Comparison of ENCODE assay signal across 23 cellular contexts in the genomic region with DNA sequence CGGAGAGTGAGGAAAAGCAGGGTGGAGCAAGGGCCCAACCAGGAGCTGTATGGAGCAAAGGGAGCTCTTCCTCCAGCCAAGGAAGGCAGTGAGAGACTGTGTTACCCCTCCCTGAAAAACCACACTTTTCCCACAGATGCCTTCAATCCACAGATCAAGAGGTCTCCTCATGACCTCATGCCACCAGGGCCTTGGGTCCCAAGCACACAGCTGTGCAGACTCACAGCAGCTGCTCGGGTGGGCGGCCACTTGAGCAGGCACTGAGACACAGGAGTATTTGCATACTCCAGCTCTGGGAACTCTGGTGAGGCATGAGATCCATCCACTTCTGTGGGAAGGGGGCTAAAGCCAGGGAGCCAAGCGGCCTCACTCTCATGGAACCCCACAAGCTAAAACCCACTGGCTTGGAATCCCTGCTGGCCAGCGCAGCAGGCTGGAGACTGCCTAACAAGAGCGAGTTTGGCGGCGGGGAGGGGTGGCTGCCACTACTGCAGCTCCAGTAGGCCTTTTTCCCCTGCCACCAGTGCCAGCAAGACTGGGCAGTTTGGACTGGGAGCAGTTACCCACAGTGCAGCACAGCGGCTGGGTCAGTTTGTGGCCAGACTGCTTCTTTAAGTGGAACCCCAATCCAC.
DNase-seq lines count a peak whose midpoint lies in the region; ATAC-seq, FAIRE-seq and TF ChIP-seq lines count a peak whose summit lies in the region.
"Had no signal": no experiment of that assay in that cellular context is flagged by ENCODE, and none has a peak within 500 bp of the region (broad histone marks: within the 10 kb centered on the region; RNA-seq: fewer than 3 reads in every experiment).

No MANE protein-coding gene starts in this region.

- H3K27ac Mint-ChIP-seq in neural crest cell (ENCODE audit: unreplicated experiment) (peak overlapping the region; percentile 72), MCF 10A (ENCODE audit: low read depth, unreplicated experiment) (no peak overlapping the region)
- H3K27ac Mint-ChIP-seq: B cell; CD4-positive, CD25-positive, alpha-beta regulatory T cell; CD8-positive, alpha-beta T cell; HFFc6 had no signal

- DNase-seq in DND-41 (peak; percentile 12), lower lobe of right lung (peak; percentile 21), neural crest cell (ENCODE audit: low read depth, low spot score) (no peak), spleen (peak; percentile 65), D721Med (ENCODE audit: insufficient read length, low spot score) (no peak), DMS153 (lab: John Stamatoyannopoulos, UW) (no peak), MCF 10A (ENCODE audit: unreplicated experiment) (no peak), HuH-7 (ENCODE audit: low spot score) (no peak)
- DNase-seq: CD4-positive, CD25-positive, alpha-beta regulatory T cell; CD8-positive, alpha-beta T cell; EL; GDM1; GOT3; HFFc6 had no signal

- H3K4me2 ChIP-seq in DND-41 (ENCODE audit: insufficient read depth, low read length), result no peak overlapping the region
- H3K4me2 ChIP-seq: BLaER1 had no signal

- no peak overlapping the region for H3K9ac ChIP-seq in DND-41 (ENCODE audit: low read depth, low read length)
- H3K9ac ChIP-seq: BLaER1 had no signal

- TF ChIP-seq POLR2A in spleen (IDR thresholded peaks at IDR 0.05), result no peak

- peak; percentile 53; the same call in 2 of the 3 replicates for ATAC-seq in DND-41 (ENCODE audit: insufficient read depth, low read depth)
- no peak for ATAC-seq in lower lobe of right lung
- ATAC-seq: CD8-positive, alpha-beta T cell; GM12878 had no signal

- H4K20me1 ChIP-seq in DND-41 (ENCODE audit: insufficient read depth, low read length), result no peaks in the 10 kb centered on the region
- H4K20me1 ChIP-seq: BLaER1 had no signal

- whole genome bisulfite sequencing in spleen, 5 donors, result 77 to 94% (median 90%) methylated on average over 6 to 9 of the region's 9 CpGs

- H3K27me3 ChIP-seq in DND-41 (ENCODE audit: insufficient read depth, low read length, poor library complexity) (no peaks in the 10 kb centered on the region), lower lobe of right lung (ENCODE audit: low read depth) (no peaks in the 10 kb centered on the region), spleen (replicated peaks in 1 of 7) (no peaks in the 10 kb centered on the region)
- H3K27me3 ChIP-seq: BLaER1 had no signal

- H3K36me3 ChIP-seq in DND-41 (ENCODE audit: insufficient read depth, low read length) (no peaks in the 10 kb centered on the region), lower lobe of right lung (no peaks in the 10 kb centered on the region), spleen (no peaks in the 10 kb centered on the region)
- H3K36me3 ChIP-seq: BLaER1, HAP-1 had no signal

- peaks cover 6% of the 10 kb centered on the region for H3K36me3 Mint-ChIP-seq in neural crest cell (ENCODE audit: low read depth)
- H3K36me3 Mint-ChIP-seq in MCF 10A (ENCODE audit: insufficient read depth, unreplicated experiment), result no peaks in the 10 kb centered on the region
- H3K36me3 Mint-ChIP-seq: CD4-positive, CD25-positive, alpha-beta regulatory T cell; CD8-positive, alpha-beta T cell had no signal

- TF ChIP-seq CTCF in DND-41 (IDR thresholded peaks at IDR 0.05; ENCODE audit: borderline replicate concordance, extremely low read depth, low read length, poor library complexity, severe bottlenecking) (no peak), lower lobe of right lung (IDR thresholded peaks at IDR 0.05) (no peak), neural crest cell (conservative IDR thresholded peaks at IDR 0.05) (no peak), spleen (IDR thresholded peaks at IDR 0.05 in 8 of 11, conservative IDR thresholded peaks at IDR 0.05 in 3 of 11) (no peak), D721Med (IDR thresholded peaks at IDR 0.05; ENCODE audit: insufficient read depth, missing control alignments) (no peak), MCF 10A (IDR thresholded peaks at IDR 0.05; ENCODE audit: unreplicated experiment) (no peak)

- no peaks in the 10 kb centered on the region for H3K27me3 Mint-ChIP-seq in neural crest cell (ENCODE audit: low read depth)
- H3K27me3 Mint-ChIP-seq in MCF 10A (ENCODE audit: insufficient read depth, unreplicated experiment), result no peaks in the 10 kb centered on the region
- H3K27me3 Mint-ChIP-seq: B cell; CD4-positive, CD25-positive, alpha-beta regulatory T cell had no signal

- no peak overlapping the region for H2AFZ ChIP-seq in DND-41 (ENCODE audit: low read depth, low read length)

- H3K4me3 ChIP-seq in DND-41 (ENCODE audit: low read depth in 1 of 2, low read length in 2 of 2), result no peak overlapping the region
- H3K4me3 ChIP-seq in lower lobe of right lung, result no peak overlapping the region
- no peak overlapping the region for H3K4me3 ChIP-seq in spleen
- H3K4me3 ChIP-seq: BLaER1, GM12878, HAP-1 had no signal

- H3K4me3 Mint-ChIP-seq in neural crest cell (no peak overlapping the region), MCF 10A (ENCODE audit: unreplicated experiment) (no peak overlapping the region)
- H3K4me3 Mint-ChIP-seq: B cell; CD4-positive, CD25-positive, alpha-beta regulatory T cell; CD8-positive, alpha-beta T cell; HFFc6 had no signal

- POLR2A ChIA-PET in MCF 10A (lab: Yijun Ruan, JAX), result interaction anchor here (0.6 kb wide), 1 partner anchor 767 kb away, joined by 3 read pairs; no protein-coding TSS in a partner anchor

- intact Hi-C loops in lower lobe of right lung (cut with DNase I) (no loop called here), spleen (cut with DNase I; ENCODE audit: low total_unique reads) (no loop called here), MCF 10A (cut with micrococcal nuclease) (no loop called here)

- FAIRE-seq in D721Med (lab: Jason Lieb, UNC), result no peak
- FAIRE-seq: A204.1, GM12878, GM18507, H54 had no signal

- CTCF ChIA-PET in MCF 10A (lab: Yijun Ruan, JAX), result no interaction called here

- BruUV-seq in MCF 10A (replicated peaks; lab: Mats Ljungman, UMichigan), result no TSS peak

- H3K4me1 Mint-ChIP-seq in neural crest cell (no peaks in the 10 kb centered on the region), MCF 10A (ENCODE audit: insufficient read depth, unreplicated experiment) (no peaks in the 10 kb centered on the region)
- H3K4me1 Mint-ChIP-seq: B cell; CD4-positive, CD25-positive, alpha-beta regulatory T cell had no signal

- no peaks in the 10 kb centered on the region for H3K79me2 ChIP-seq in DND-41 (ENCODE audit: insufficient read depth, low read length)

- H3K9me3 Mint-ChIP-seq in neural crest cell, result peaks cover 6% of the 10 kb centered on the region
- H3K9me3 Mint-ChIP-seq in MCF 10A (ENCODE audit: unreplicated experiment), result no peaks in the 10 kb centered on the region

- no peaks in the 10 kb centered on the region for H3K9me3 ChIP-seq in DND-41 (ENCODE audit: insufficient read depth, low read length, severe bottlenecking)
- no peaks in the 10 kb centered on the region for H3K9me3 ChIP-seq in lower lobe of right lung
- H3K9me3 ChIP-seq in spleen, result peaks cover 0 to 15% (median 0%) of the 10 kb centered on the region in 8 donors
- H3K9me3 ChIP-seq: BLaER1, HAP-1 had no signal

- H3K27ac ChIP-seq in DND-41 (ENCODE audit: low read length) (no peak overlapping the region), lower lobe of right lung (no peak overlapping the region), spleen (no peak overlapping the region)
- H3K27ac ChIP-seq: 22Rv1, BLaER1, C4-2B had no signal

- H3K4me1 ChIP-seq in DND-41 (ENCODE audit: insufficient read depth, low read length) (no peaks in the 10 kb centered on the region), lower lobe of right lung (no peaks in the 10 kb centered on the region), spleen (no peaks in the 10 kb centered on the region)
- H3K4me1 ChIP-seq: BLaER1, HAP-1 had no signal

Comparison
In these comparisons a context has a peak if more than half of its experiments do, and no peak if none do; other contexts are left out.
1. DNase-seq: peak in DND-41 (single experiment), lower lobe of right lung (single experiment) and spleen (single experiment); none in neural crest cell (single experiment), D721Med (single experiment), DMS153 (single experiment), MCF 10A (single experiment) and HuH-7 (single experiment).